Comparison of ENCODE assay signal across 19 cellular contexts in genomic region chr1:4792565-4792964, GRCh38.
A peak's percentile ranks its signal among the peaks of the same experiment; 100 is the strongest.
DNase-seq lines count a peak whose midpoint lies in the region; ATAC-seq lines count a peak whose summit lies in the region.
"Had no signal": no experiment of that assay in that cellular context is flagged by ENCODE, and none has a peak within 500 bp of the region (broad histone marks: within the 10 kb centered on the region; RNA-seq: fewer than 3 reads in every experiment).

No MANE protein-coding gene starts in this region.

- CTCF ChIA-PET in activated CD8-positive, alpha-beta T cell treated with anti-CD3 and anti-CD28 coated beads, Interleukin-2, amount 10 ng/mL, durations not matched to agents 7 days and 5 days (lab: Charles Lee), result no interaction called here

- DNase-seq in NCI-H1417 (lab: John Stamatoyannopoulos, UW), result no peak
- DNase-seq in activated CD8-positive, alpha-beta T cell treated with anti-CD3 and anti-CD28 coated beads, Interleukin-2, amount 10 ng/mL, durations not matched to agents 7 days and 5 days, result no peak
- DNase-seq in natural killer cell treated with Interleukin-12 subunit alpha and Interleukin-12 subunit beta and Interleukin-15 and Interleukin-18, amount 100 ng/mL, for 72 hours (ENCODE audit: low spot score), result no peak
- no peak for DNase-seq in aorta
- DNase-seq: CD4-positive, CD25-positive, alpha-beta regulatory T cell; DMS79 treated with DMSO at 0.1 percent for 48 hours; HCEC 1CT; NCI-H1105; NCI-H2029 treated with DMSO at 0.1 percent for 48 hours; NCI-H2171; NCI-H524 treated with DMSO at 0.1 percent for 48 hours; NCI-H82; Peyer's patch had no signal

- no peak overlapping the region for H3K27ac ChIP-seq in aorta (ENCODE audit: low read depth in 1 of 2, low read length in 2 of 2)
- H3K27ac ChIP-seq: Peyer's patch had no signal

- H3K27me3 ChIP-seq in aorta (ENCODE audit: control insufficient read depth in 1 of 2, insufficient read depth in 2 of 2, low read length in 1 of 2), result no peaks in the 10 kb centered on the region
- H3K27me3 ChIP-seq: Peyer's patch had no signal

- 64 to 65% methylated on average over 4 of the region's 4 CpGs for WGBS in aorta, 2 donors

- no peaks in the 10 kb centered on the region for H3K9me3 Mint-ChIP-seq in activated CD8-positive, alpha-beta T cell treated with anti-CD3 and anti-CD28 coated beads, Interleukin-2, amount 10 ng/mL, durations not matched to agents 7 days and 5 days (ENCODE audit: insufficient read depth)
- no peaks in the 10 kb centered on the region for H3K9me3 Mint-ChIP-seq in natural killer cell treated with Interleukin-12 subunit alpha and Interleukin-12 subunit beta and Interleukin-15 and Interleukin-18, amount 100 ng/mL, for 72 hours
- H3K9me3 Mint-ChIP-seq: CD4-positive, CD25-positive, alpha-beta regulatory T cell had no signal

- H3K4me3 Mint-ChIP-seq in activated CD8-positive, alpha-beta T cell treated with anti-CD3 and anti-CD28 coated beads, Interleukin-2, amount 10 ng/mL, durations not matched to agents 7 days and 5 days, result no peak overlapping the region
- no peak overlapping the region for H3K4me3 Mint-ChIP-seq in natural killer cell treated with Interleukin-12 subunit alpha and Interleukin-12 subunit beta and Interleukin-15 and Interleukin-18, amount 100 ng/mL, for 72 hours
- H3K4me3 Mint-ChIP-seq: CD4-positive, CD25-positive, alpha-beta regulatory T cell; GM23338; IgD-negative memory B cell had no signal

- intact Hi-C loops in aorta (cut with DNase I), result no loop called here

- no peaks in the 10 kb centered on the region for H3K9me3 ChIP-seq in aorta (ENCODE audit: control insufficient read depth, low read length)

- no peaks in the 10 kb centered on the region for H3K36me3 Mint-ChIP-seq in activated CD8-positive, alpha-beta T cell treated with anti-CD3 and anti-CD28 coated beads, Interleukin-2, amount 10 ng/mL, durations not matched to agents 7 days and 5 days (ENCODE audit: low read depth)
- no peaks in the 10 kb centered on the region for H3K36me3 Mint-ChIP-seq in natural killer cell treated with Interleukin-12 subunit alpha and Interleukin-12 subunit beta and Interleukin-15 and Interleukin-18, amount 100 ng/mL, for 72 hours
- H3K36me3 Mint-ChIP-seq: CD4-positive, CD25-positive, alpha-beta regulatory T cell had no signal

- peaks cover 8% of the 10 kb centered on the region for H3K4me1 Mint-ChIP-seq in activated CD8-positive, alpha-beta T cell treated with anti-CD3 and anti-CD28 coated beads, Interleukin-2, amount 10 ng/mL, durations not matched to agents 7 days and 5 days (ENCODE audit: low read depth)
- no peaks in the 10 kb centered on the region for H3K4me1 Mint-ChIP-seq in natural killer cell treated with Interleukin-12 subunit alpha and Interleukin-12 subunit beta and Interleukin-15 and Interleukin-18, amount 100 ng/mL, for 72 hours (ENCODE audit: low read depth in 2 of 2)

- ATAC-seq in GM18907 (IDR thresholded peaks at IDR 0.05; ENCODE audit: unreplicated experiment), result peak; percentile 64
- peak; percentile 58 for ATAC-seq in HG02938 (IDR thresholded peaks at IDR 0.05; ENCODE audit: unreplicated experiment)
- peak; percentile 52 for ATAC-seq in HG03571 (IDR thresholded peaks at IDR 0.05; ENCODE audit: unreplicated experiment)
- ATAC-seq in activated CD8-positive, alpha-beta T cell treated with anti-CD3 and anti-CD28 coated beads, Interleukin-2, amount 10 ng/mL, durations not matched to agents 7 days and 5 days, result no peak
- no peak for ATAC-seq in natural killer cell treated with Interleukin-12 subunit alpha and Interleukin-12 subunit beta and Interleukin-15 and Interleukin-18, amount 100 ng/mL, for 72 hours
- ATAC-seq in aorta (ENCODE audit: low FRiP score), result no peak
- ATAC-seq: GM23338, SK-N-SH treated with all-trans-retinoic acid at 6 μM for 48 hours had no signal

- H3K36me3 ChIP-seq in aorta (ENCODE audit: control insufficient read depth in 1 of 2, insufficient read depth in 2 of 2, low read length in 1 of 2), result no peaks in the 10 kb centered on the region
- H3K36me3 ChIP-seq: Peyer's patch had no signal

- no peaks in the 10 kb centered on the region for H3K4me1 ChIP-seq in aorta (ENCODE audit: control insufficient read depth in 1 of 2, insufficient read depth in 2 of 2, low read length in 2 of 2)
- H3K4me1 ChIP-seq: Peyer's patch had no signal

- H3K4me3 ChIP-seq in aorta (ENCODE audit: low read length in 2 of 2), result no peak overlapping the region
- H3K4me3 ChIP-seq: GM23338, Peyer's patch had no signal

- no peaks in the 10 kb centered on the region for H3K27me3 Mint-ChIP-seq in activated CD8-positive, alpha-beta T cell treated with anti-CD3 and anti-CD28 coated beads, Interleukin-2, amount 10 ng/mL, durations not matched to agents 7 days and 5 days (ENCODE audit: low read depth)
- no peaks in the 10 kb centered on the region for H3K27me3 Mint-ChIP-seq in natural killer cell treated with Interleukin-12 subunit alpha and Interleukin-12 subunit beta and Interleukin-15 and Interleukin-18, amount 100 ng/mL, for 72 hours
- H3K27me3 Mint-ChIP-seq: CD4-positive, CD25-positive, alpha-beta regulatory T cell; IgD-negative memory B cell had no signal

- H3K27ac Mint-ChIP-seq in activated CD8-positive, alpha-beta T cell treated with anti-CD3 and anti-CD28 coated beads, Interleukin-2, amount 10 ng/mL, durations not matched to agents 7 days and 5 days, result no peak overlapping the region
- H3K27ac Mint-ChIP-seq in natural killer cell treated with Interleukin-12 subunit alpha and Interleukin-12 subunit beta and Interleukin-15 and Interleukin-18, amount 100 ng/mL, for 72 hours, result no peak overlapping the region
- H3K27ac Mint-ChIP-seq: CD4-positive, CD25-positive, alpha-beta regulatory T cell; GM23338; IgD-negative memory B cell had no signal

- POLR2A ChIA-PET in activated CD8-positive, alpha-beta T cell treated with anti-CD3 and anti-CD28 coated beads, Interleukin-2, amount 10 ng/mL, durations not matched to agents 7 days and 5 days (lab: Charles Lee), result no interaction called here

Comparison
In these comparisons a context has a peak if more than half of its experiments do, and no peak if none do; other contexts are left out.
1. ATAC-seq: peak in GM18907 (single experiment), HG02938 (single experiment) and HG03571 (single experiment); none in activated CD8-positive, alpha-beta T cell treated with anti-CD3 and anti-CD28 coated beads, Interleukin-2, amount 10 ng/mL, durations not matched to agents 7 days and 5 days (single experiment), natural killer cell treated with Interleukin-12 subunit alpha and Interleukin-12 subunit beta and Interleukin-15 and Interleukin-18, amount 100 ng/mL, for 72 hours (0 of 2) and aorta (single experiment).